17 cellular contexts compared by ENCODE assay signal in the genomic region with DNA sequence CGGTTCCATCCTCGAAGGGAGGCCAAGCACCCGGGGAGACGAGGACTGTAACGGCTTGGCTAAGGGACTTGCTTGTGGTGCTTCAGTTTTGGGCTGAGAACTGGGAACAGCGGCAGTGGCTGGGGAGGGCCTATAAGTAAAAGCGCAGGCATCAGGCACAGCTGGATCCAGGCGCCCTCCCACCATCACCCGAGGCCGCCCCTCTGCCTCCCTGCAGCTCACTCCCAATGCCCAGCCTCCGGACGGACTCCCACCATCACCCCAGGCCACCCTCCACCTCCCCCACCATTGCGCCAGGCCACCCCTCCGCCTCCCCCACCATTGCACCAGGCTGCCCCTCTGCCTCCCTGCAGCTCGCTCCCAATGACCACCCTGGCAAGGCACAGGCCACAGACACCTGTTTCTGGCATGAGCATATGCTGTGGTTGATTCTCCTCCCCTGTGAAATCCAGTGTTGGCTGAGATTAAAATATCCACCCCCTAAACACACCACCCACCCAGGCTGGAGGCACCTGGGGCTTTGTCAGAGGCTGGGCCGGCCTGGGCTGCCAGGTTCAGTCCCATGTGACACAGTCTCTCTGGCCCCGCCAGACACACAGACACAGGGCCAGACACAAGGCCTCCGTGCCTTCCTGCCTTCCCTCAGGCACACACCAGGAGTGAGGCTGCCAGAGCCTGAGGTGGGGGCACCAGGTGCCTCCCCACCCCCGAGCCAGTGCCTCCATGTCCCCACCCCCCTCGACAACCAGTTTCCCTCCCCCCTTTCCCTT.
"Had no signal": no experiment of that assay in that cellular context is flagged by ENCODE, and none has a peak within 500 bp of the region (broad histone marks: within the 10 kb centered on the region; RNA-seq: fewer than 3 reads in every experiment).

No MANE protein-coding gene starts in this region.

- H3K79me2 ChIP-seq: parathyroid adenoma had no signal

- H3K4me3 ChIP-seq: coronary artery, heart left ventricle, lung, psoas muscle, sigmoid colon, skin epidermis had no signal

- ATAC-seq: heart left ventricle; left colon; left ventricle myocardium superior; naive thymus-derived CD8-positive, alpha-beta T cell; psoas muscle had no signal

- H3K36me3 Mint-ChIP-seq: naive thymus-derived CD8-positive, alpha-beta T cell had no signal

- H3K27ac ChIP-seq: coronary artery, heart left ventricle, parathyroid adenoma, psoas muscle, sigmoid colon, skin epidermis had no signal

- H3K27me3 ChIP-seq: heart left ventricle, sigmoid colon had no signal

- H3K9me3 Mint-ChIP-seq: naive thymus-derived CD8-positive, alpha-beta T cell had no signal

- H3K9ac ChIP-seq: parathyroid adenoma had no signal

- H2AFZ ChIP-seq: parathyroid adenoma had no signal

- H3K4me3 Mint-ChIP-seq: naive thymus-derived CD8-positive, alpha-beta T cell had no signal

- H3K4me1 ChIP-seq: heart left ventricle, parathyroid adenoma, psoas muscle had no signal

- DNase-seq: effector CD4-positive, alpha-beta T cell; foreskin melanocyte; heart left ventricle; hippocampal formation; left colon; left ventricle myocardium superior; naive thymus-derived CD8-positive, alpha-beta T cell; psoas muscle; retina; sigmoid colon; stimulated activated CD4-positive, alpha-beta T cell treated with anti-CD3 and anti-CD28 coated beads, Interleukin-2, amount 100 ng/mL, for 24 hours; stimulated activated naive CD4-positive, alpha-beta T cell treated with Interleukin-2 at 50 U/mL for 16 hours; trophoblast cell had no signal

- H3K27me3 Mint-ChIP-seq: naive thymus-derived CD8-positive, alpha-beta T cell had no signal

- H3K9me3 ChIP-seq: heart left ventricle, psoas muscle, sigmoid colon had no signal

- H3K27ac Mint-ChIP-seq: naive thymus-derived CD8-positive, alpha-beta T cell had no signal
